8 cellular contexts compared by ENCODE assay signal in the genomic region with DNA sequence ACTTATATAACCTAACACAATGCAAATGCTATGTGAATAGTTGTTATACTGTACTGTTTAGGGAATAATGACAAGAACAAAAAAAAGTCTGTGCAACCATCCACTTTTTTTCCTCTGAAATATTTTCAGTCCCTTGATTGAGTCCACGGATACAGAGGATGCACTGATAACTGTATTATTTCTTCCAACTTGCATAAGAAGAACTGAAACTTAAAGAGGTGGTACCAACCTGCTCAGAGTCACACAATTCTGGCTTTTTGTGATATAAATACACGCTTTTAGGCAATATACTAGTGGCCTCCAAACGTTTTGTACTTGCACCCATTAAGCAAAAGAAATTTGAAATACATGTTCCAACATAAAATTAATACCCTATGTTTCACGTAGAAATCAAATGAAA. TPM values are rescaled to one million over a fixed set of nuclear protein-coding genes. Genes with fewer than 3 reads are reported as not detected.
DNase-seq lines count a peak whose midpoint lies in the region; ATAC-seq and TF ChIP-seq lines count a peak whose summit lies in the region.

No MANE protein-coding gene starts in this region.

- TF ChIP-seq CTCF in right atrium auricular region (IDR thresholded peaks at IDR 0.05) (no peak), fibroblast of mammary gland (conservative IDR thresholded peaks at IDR 0.05; ENCODE audit: control insufficient read depth, insufficient read depth, low read depth, low read length) (no peak), upper lobe of right lung (IDR thresholded peaks at IDR 0.05) (no peak)

- H3K4me1 ChIP-seq in right cardiac atrium (ENCODE audit: control insufficient read depth, insufficient read depth, low read length) (peaks cover 3% of the 10 kb centered on the region), right atrium auricular region (peaks cover 0 to 33% of the 10 kb centered on the region in 2 donors), upper lobe of right lung (peaks cover 19% of the 10 kb centered on the region)

- intact Hi-C loops in right cardiac atrium (cut with DNase I) = loop anchor here in 2 of 4 donors (10.0 kb wide), 1 partner anchor 73 kb away; no protein-coding TSS in a partner anchor
- intact Hi-C loops in upper lobe of right lung (cut with DNase I) = no loop called here

- H3K36me3 ChIP-seq in right atrium auricular region = no peaks in the 10 kb centered on the region
- H3K36me3 ChIP-seq in upper lobe of right lung = no peaks in the 10 kb centered on the region

- 43% methylated on average over 4 of the region's 4 CpGs for WGBS in right cardiac atrium

- H3K9me3 ChIP-seq in right cardiac atrium (ENCODE audit: control insufficient read depth, low read length) (no peaks in the 10 kb centered on the region), right atrium auricular region (no peaks in the 10 kb centered on the region), upper lobe of right lung (no peaks in the 10 kb centered on the region)

- ATAC-seq in right cardiac atrium (no peak), upper lobe of right lung (no peak)

- no peak overlapping the region for H3K27ac ChIP-seq in right cardiac atrium (ENCODE audit: low read length)
- H3K27ac ChIP-seq in right atrium auricular region = no peak overlapping the region
- H3K27ac ChIP-seq in upper lobe of right lung = no peak overlapping the region

- peak overlapping the region; percentile 51 for H3K4me3 ChIP-seq in right cardiac atrium (ENCODE audit: low read length)
- H3K4me3 ChIP-seq in right atrium auricular region = no peak overlapping the region
- peak overlapping the region; percentile 82 for H3K4me3 ChIP-seq in fibroblast of mammary gland (ENCODE audit: control insufficient read depth, low read depth, low read length)
- H3K4me3 ChIP-seq in upper lobe of right lung = peak overlapping the region; percentile 68

- H3K27me3 ChIP-seq in right cardiac atrium (ENCODE audit: control insufficient read depth, insufficient read depth) = no peaks in the 10 kb centered on the region
- no peaks in the 10 kb centered on the region for H3K27me3 ChIP-seq in right atrium auricular region
- H3K27me3 ChIP-seq in upper lobe of right lung = no peaks in the 10 kb centered on the region

- DNase-seq in right cardiac atrium (no peak), right atrium auricular region (ENCODE audit: low spot score) (no peak), MV-4-11 (lab: John Stamatoyannopoulos, UW) (peak; percentile 17), fibroblast of mammary gland (ENCODE audit: low read depth) (no peak), upper lobe of right lung (no peak), HuH-7 (ENCODE audit: low spot score) (no peak), inferior parietal cortex (ENCODE audit: extremely low spot score) (no peak)
- DNase-seq in activated CD8-positive, alpha-beta memory T cell treated with anti-CD3 and anti-CD28 coated beads for 24 hours = no peak

RNA-seq across cellular contexts. Expression of a gene that starts 1.3 kb away (rescaled TPM):
- total RNA-seq in right cardiac atrium (10 to 100 TPM; 11.9 to 14.6 (median 13.1) TPM), right atrium auricular region (10 to 100 TPM in 1 of 2 donors, 1 to 10 TPM in 1; 6.1 to 12.2 TPM), upper lobe of right lung (16.0 TPM)
- polyA plus RNA-seq in right cardiac atrium = 10.0 TPM

RNA-seq across cellular contexts. Expression of a gene that starts 1.7 kb away (rescaled TPM):
- total RNA-seq in right cardiac atrium (1 to 10 TPM; 3.5 to 5.5 (median 4.3) TPM), right atrium auricular region (1 to 10 TPM; 1.2 to 2.3 TPM), upper lobe of right lung (7.0 TPM)
- polyA plus RNA-seq in right cardiac atrium = 1.5 TPM

Comparison
In these comparisons a context has a peak if more than half of its experiments do, and no peak if none do; other contexts are left out.
1. H3K4me3 ChIP-seq: peak in right cardiac atrium (single experiment), fibroblast of mammary gland (single experiment) and upper lobe of right lung (single experiment); none in right atrium auricular region (0 of 2).